ENCODE assay signal across 1 cellular context in the genomic region with DNA sequence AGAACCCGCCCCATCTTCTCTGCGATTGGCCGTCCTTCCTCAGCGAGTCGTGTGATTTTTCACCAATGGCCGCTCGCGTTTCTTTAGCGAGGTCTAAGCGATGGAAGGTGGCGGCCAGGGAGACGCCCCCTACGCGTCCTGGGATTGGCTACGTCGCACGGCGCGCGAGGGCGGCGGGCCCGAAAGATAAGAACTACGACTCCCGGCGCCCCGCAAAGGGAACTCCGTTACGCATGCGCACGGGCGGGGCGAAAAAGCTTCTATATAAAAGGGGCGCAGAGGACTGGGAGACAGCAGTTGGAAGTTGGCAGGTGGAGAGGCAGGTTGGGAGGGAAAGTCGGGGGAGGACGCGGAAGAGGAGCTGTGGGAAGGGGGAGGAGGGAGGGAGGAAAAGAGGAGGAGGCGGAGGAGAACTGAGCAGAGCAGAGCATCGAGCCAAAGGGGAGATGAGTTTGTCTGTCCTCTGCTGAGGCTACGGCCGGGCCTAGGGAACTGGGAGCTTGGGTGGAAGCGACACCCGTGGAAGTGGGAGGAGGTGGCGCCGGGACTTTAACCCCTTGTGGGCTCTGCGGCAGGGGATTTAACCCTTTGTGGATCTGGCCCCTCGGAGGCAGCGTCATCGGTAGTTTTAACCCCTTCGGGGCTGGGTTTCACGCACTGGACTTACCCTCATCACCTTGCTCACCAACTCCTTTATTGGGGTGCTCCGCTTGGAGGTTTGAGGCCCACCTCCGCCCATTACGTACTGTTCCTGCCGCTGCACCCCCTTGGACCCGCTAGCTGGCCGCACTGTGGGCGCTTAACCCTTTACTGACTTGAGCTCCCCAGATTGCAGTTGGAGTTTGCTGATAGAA.
TF ChIP-seq lines count a peak whose summit lies in the region.

TSS of gene HEXIM1 (plus strand) at position 293 of the 854 bp plus-strand sequence. CDS start 716 bp downstream, outside the sequence.

TF ChIP-seq in H1, 55 proteins besides CTCF, POLR2A, EP300 and RAD21 (continues in another document):
- no peak for TF ChIP-seq POU5F1 (IDR thresholded peaks at IDR 0.05; ENCODE audit: low read depth, low read length)
- no peak for TF ChIP-seq SP2 (IDR thresholded peaks at IDR 0.05; ENCODE audit: low read length)
- TF ChIP-seq TEAD4 (IDR thresholded peaks at IDR 0.05; ENCODE audit: low read depth, low read length): peak; percentile 55; the same call in 1 of the 2 replicates
- TF ChIP-seq HDAC6 (IDR thresholded peaks at IDR 0.05; ENCODE audit: low read depth, low read length): peak; percentile 58
- peak; percentile 88 for TF ChIP-seq BACH1 (IDR thresholded peaks at IDR 0.05; ENCODE audit: low read length)
- no peak for TF ChIP-seq CEBPB (IDR thresholded peaks at IDR 0.05; ENCODE audit: low read depth, low read length)
- peak; percentile 51 for TF ChIP-seq SIRT6 (IDR thresholded peaks at IDR 0.05; ENCODE audit: low read length)
- TF ChIP-seq TAF1 (IDR thresholded peaks at IDR 0.05; ENCODE audit: low read depth, low read length): peak; percentile 100
- TF ChIP-seq CBX8 (IDR thresholded peaks at IDR 0.05; ENCODE audit: borderline replicate concordance, low read depth, low read length): no peak
- TF ChIP-seq SIN3A (conservative IDR thresholded peaks at IDR 0.05 in 1 of 2, IDR thresholded peaks at IDR 0.05 in 1 of 2; ENCODE audit: low read depth in 1 of 2, low read length in 2 of 2): peak; percentile 29 to 61; a peak in 1 of 4 replicates
- TF ChIP-seq SIX5 (IDR thresholded peaks at IDR 0.05; ENCODE audit: low read depth, low read length): peak; percentile 38; the same call in 1 of the 2 replicates
- TF ChIP-seq, protein P1, sequence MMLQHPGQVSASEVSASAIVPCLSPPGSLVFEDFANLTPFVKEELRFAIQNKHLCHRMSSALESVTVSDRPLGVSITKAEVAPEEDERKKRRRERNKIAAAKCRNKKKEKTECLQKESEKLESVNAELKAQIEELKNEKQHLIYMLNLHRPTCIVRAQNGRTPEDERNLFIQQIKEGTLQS (IDR thresholded peaks at IDR 0.05; ENCODE audit: insufficient read depth, low read depth, low read length): no peak
- TF ChIP-seq EZH2 (IDR thresholded peaks at IDR 0.05; ENCODE audit: low read depth, low read length, severe bottlenecking): no peak
- TF ChIP-seq NANOG (IDR thresholded peaks at IDR 0.05; ENCODE audit: insufficient read depth, low read depth, low read length, poor library complexity, severe bottlenecking): no peak
- no peak for TF ChIP-seq CHD1 (IDR thresholded peaks at IDR 0.05; ENCODE audit: low read depth, low read length)
- TF ChIP-seq PHF8 (conservative IDR thresholded peaks at IDR 0.05; ENCODE audit: low read depth, low read length): peak; percentile 68
- TF ChIP-seq SUZ12 (IDR thresholded peaks at IDR 0.05; ENCODE audit: low read length): no peak
- TF ChIP-seq RXRA (IDR thresholded peaks at IDR 0.05; ENCODE audit: insufficient read depth, low read depth, low read length): no peak
- peak; percentile 87 for TF ChIP-seq ATF2 (IDR thresholded peaks at IDR 0.05; ENCODE audit: low read length)
- peak; percentile 58; the same call in 1 of the 2 replicates for TF ChIP-seq EGR1 (IDR thresholded peaks at IDR 0.05; ENCODE audit: borderline replicate concordance, low read depth, low read length)
- peak; percentile 46; the same call in 1 of the 2 replicates for TF ChIP-seq E2F6 (IDR thresholded peaks at IDR 0.05)
- TF ChIP-seq KDM4A (IDR thresholded peaks at IDR 0.05; ENCODE audit: low read depth, low read length, severe bottlenecking): peak; percentile 25
- no peak for TF ChIP-seq BRCA1 (IDR thresholded peaks at IDR 0.05; ENCODE audit: low read depth, low read length)
- TF ChIP-seq YY1 (IDR thresholded peaks at IDR 0.05; ENCODE audit: low read depth, low read length): no peak
- no peak for TF ChIP-seq RNF2 (IDR thresholded peaks at IDR 0.05; ENCODE audit: borderline replicate concordance, low read depth, low read length, missing control alignments, poor library complexity, severe bottlenecking)
- no peak for TF ChIP-seq CHD7 (IDR thresholded peaks at IDR 0.05; ENCODE audit: insufficient replicate concordance, low read length)
- TF ChIP-seq HDAC2 (IDR thresholded peaks at IDR 0.05; ENCODE audit: borderline replicate concordance in 1 of 2, low read depth in 2 of 2, low read length in 2 of 2): peak; percentile 92 to 98; a peak in 3 of 4 replicates
- peak; percentile 61 for TF ChIP-seq RBBP5 (IDR thresholded peaks at IDR 0.05; ENCODE audit: borderline replicate concordance, low read depth, low read length)
- TF ChIP-seq TCF12 (IDR thresholded peaks at IDR 0.05; ENCODE audit: low read depth, low read length): 0 out of 2 replicates have a peak, but pooled peaks have one; percentile 58
- no peak for TF ChIP-seq BCL11A (IDR thresholded peaks at IDR 0.05; ENCODE audit: low read depth in 2 of 2, low read length in 2 of 2)
- TF ChIP-seq ZNF274 (IDR thresholded peaks at IDR 0.05; ENCODE audit: borderline replicate concordance, extremely low read depth, low read length): no peak
- TF ChIP-seq ASH2L (IDR thresholded peaks at IDR 0.05; ENCODE audit: low read length): no peak
- no peak for TF ChIP-seq CTBP2 (IDR thresholded peaks at IDR 0.05; ENCODE audit: borderline replicate concordance, insufficient read depth, insufficient read length, low read length)
- TF ChIP-seq MAX (IDR thresholded peaks at IDR 0.05): peak; percentile 53
- TF ChIP-seq SP1 (IDR thresholded peaks at IDR 0.05; ENCODE audit: low read depth, low read length): peak; percentile 51
- no peak; the same call in 1 of the 2 replicates for TF ChIP-seq CHD2 (IDR thresholded peaks at IDR 0.05; ENCODE audit: low read length)
- TF ChIP-seq GTF2F1 (IDR thresholded peaks at IDR 0.05; ENCODE audit: borderline replicate concordance, low read depth, low read length): peak; percentile 98
- 0 out of 2 replicates have a peak, but pooled peaks have one; percentile 39 for TF ChIP-seq GABPA (IDR thresholded peaks at IDR 0.05; ENCODE audit: borderline replicate concordance, insufficient read depth, low read length)
- peak; percentile 93; the same call in 1 of the 2 replicates for TF ChIP-seq SP4 (IDR thresholded peaks at IDR 0.05; ENCODE audit: low read length)
- TF ChIP-seq MAFK (IDR thresholded peaks at IDR 0.05; ENCODE audit: low read depth, low read length): no peak
- TF ChIP-seq TAF7 (optimal IDR thresholded peaks at IDR 0.05; ENCODE audit: borderline replicate concordance, low read depth, low read length): peak; percentile 99
- 0 out of 2 replicates have a peak, but pooled peaks have one; percentile 35 for TF ChIP-seq KDM5A (IDR thresholded peaks at IDR 0.05; ENCODE audit: low read length)
- no peak for TF ChIP-seq JUN (IDR thresholded peaks at IDR 0.05; ENCODE audit: low read depth, low read length)
- TF ChIP-seq NRF1 (IDR thresholded peaks at IDR 0.05; ENCODE audit: low read depth, low read length): peak; percentile 99
- no peak for TF ChIP-seq CBX5 (IDR thresholded peaks at IDR 0.05; ENCODE audit: low read depth, low read length)
- TF ChIP-seq RFX5 (IDR thresholded peaks at IDR 0.05; ENCODE audit: borderline replicate concordance, low read depth, low read length): no peak
- no peak for TF ChIP-seq SAP30 (IDR thresholded peaks at IDR 0.05; ENCODE audit: insufficient read depth, insufficient replicate concordance, low read length)
- no peak for TF ChIP-seq SRF (IDR thresholded peaks at IDR 0.05; ENCODE audit: low read depth, low read length)
- TF ChIP-seq POLR2AphosphoS5 (IDR thresholded peaks at IDR 0.05; ENCODE audit: low read depth, low read length): peak; percentile 100
- peak; percentile 99 for TF ChIP-seq TBP (IDR thresholded peaks at IDR 0.05; ENCODE audit: low read depth, low read length)
- TF ChIP-seq FOSL1 (IDR thresholded peaks at IDR 0.05; ENCODE audit: insufficient read depth, low read depth, low read length): no peak
- TF ChIP-seq JUND (IDR thresholded peaks at IDR 0.05; ENCODE audit: low read length): no peak
- no peak for TF ChIP-seq USF2 (IDR thresholded peaks at IDR 0.05; ENCODE audit: low read length)
